In the genomic region with DNA sequence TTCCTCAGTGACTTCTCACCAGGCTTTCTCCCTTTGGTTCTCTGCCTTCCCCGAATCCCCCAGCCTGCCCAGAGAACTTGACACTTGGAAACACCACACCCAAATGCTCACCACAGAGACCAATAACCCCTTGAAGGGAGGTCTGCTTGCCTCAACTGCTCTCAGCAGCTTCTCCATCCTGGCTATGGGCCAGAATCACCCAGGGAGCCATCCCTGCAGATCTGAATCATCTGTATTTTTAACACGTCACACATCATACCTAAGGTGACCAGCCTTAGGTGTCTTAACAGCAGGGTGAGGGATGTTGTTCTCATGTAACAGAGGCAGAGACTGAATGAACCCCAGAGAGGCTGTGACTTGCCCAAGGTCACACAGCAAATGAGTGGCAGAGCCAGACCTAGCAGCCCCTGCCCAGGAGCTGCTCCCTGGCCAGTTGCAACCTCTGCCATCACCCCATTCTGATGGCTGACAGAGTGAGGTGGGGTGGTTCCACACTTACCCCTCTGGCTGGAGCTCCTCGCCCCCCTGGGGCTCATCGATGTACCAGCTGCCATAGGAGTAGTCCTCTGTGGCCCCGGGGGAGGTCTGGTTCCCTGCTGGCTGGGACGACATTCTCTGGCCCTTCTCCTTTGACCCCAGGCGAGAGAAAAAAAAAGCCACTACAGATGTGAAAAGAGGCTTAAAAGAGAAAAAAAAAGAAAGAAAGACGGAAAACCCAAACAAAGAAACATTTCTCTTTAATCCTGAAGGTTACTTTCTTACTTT, we compare ENCODE assay signal across 14 cellular contexts. TPM values are rescaled to one million over a fixed set of nuclear protein-coding genes. Genes with fewer than 3 reads are reported as not detected.
DNase-seq lines count a peak whose midpoint lies in the region; ATAC-seq and TF ChIP-seq lines count a peak whose summit lies in the region.
"Had no signal": no experiment of that assay in that cellular context is flagged by ENCODE, and none has a peak within 500 bp of the region (broad histone marks: within the 10 kb centered on the region; RNA-seq: fewer than 3 reads in every experiment).

No MANE protein-coding gene starts in this region.

- peaks cover 61% of the 10 kb centered on the region for H3K4me1 Mint-ChIP-seq in HFFc6 (ENCODE audit: low read depth)

- H3K36me3 Mint-ChIP-seq in HFFc6 (ENCODE audit: low read depth): no peaks in the 10 kb centered on the region
- H3K36me3 Mint-ChIP-seq: natural killer cell had no signal

- no peaks in the 10 kb centered on the region for H3K36me3 ChIP-seq in SK-N-MC (ENCODE audit: insufficient read depth, low read length)
- H3K36me3 ChIP-seq in MG63: no peaks in the 10 kb centered on the region

- H3K4me1 ChIP-seq in foreskin keratinocyte: no peaks in the 10 kb centered on the region

- H3K27ac ChIP-seq in SK-N-MC (peak overlapping the region; percentile 92; the same call in 1 of the 2 replicates), foreskin keratinocyte (no peak overlapping the region)

- ATAC-seq in foreskin keratinocyte: peak; percentile 42
- ATAC-seq: natural killer cell had no signal

- H3K4me3 Mint-ChIP-seq in HFFc6: peak overlapping the region; percentile 66
- H3K4me3 Mint-ChIP-seq: natural killer cell had no signal

- H3K4me3 ChIP-seq in SK-N-MC (peak overlapping the region; percentile 75), retinal pigment epithelial cell (ENCODE audit: low read length) (peak overlapping the region; percentile 34), MG63 (no peak overlapping the region)

- DNase-seq in HFFc6 (no peak), SK-N-MC (ENCODE audit: low read depth, low spot score) (no peak), foreskin keratinocyte (peak in 1 of 2 donors; percentile 53), retinal pigment epithelial cell (ENCODE audit: low read depth) (no peak), GM20000 (ENCODE audit: low spot score) (no peak), MG63 (no peak), NCI-H1092 (lab: John Stamatoyannopoulos, UW) (no peak)
- DNase-seq: activated CD4-positive, alpha-beta T cell treated with anti-CD3 and anti-CD28 coated beads for 48 hours; activated naive CD4-positive, alpha-beta T cell treated with anti-CD3 and anti-CD28 coated beads, Interleukin-2, amount 50 U/mL, for 16 hours; effector CD4-positive, alpha-beta T cell; natural killer cell; NCI-H345; stimulated activated CD4-positive, alpha-beta T cell treated with anti-CD3 and anti-CD28 coated beads, Interleukin-2, amount 100 ng/mL, for 48 hours had no signal

- no peak overlapping the region for H3K9ac ChIP-seq in SK-N-MC (ENCODE audit: insufficient read length)

- H3K27me3 Mint-ChIP-seq in HFFc6 (ENCODE audit: insufficient read depth): no peaks in the 10 kb centered on the region; the same call in 1 of the 2 replicates

- no peaks in the 10 kb centered on the region for H3K9me3 Mint-ChIP-seq in HFFc6
- H3K9me3 Mint-ChIP-seq: natural killer cell had no signal

- TF ChIP-seq CTCF in HFFc6 (IDR thresholded peaks at IDR 0.05): no peak
- TF ChIP-seq CTCF in foreskin keratinocyte (conservative IDR thresholded peaks at IDR 0.05): no peak
- TF ChIP-seq CTCF in retinal pigment epithelial cell (conservative IDR thresholded peaks at IDR 0.05; ENCODE audit: low read depth, low read length): no peak
- no peak for TF ChIP-seq CTCF in GM20000 (IDR thresholded peaks at IDR 0.05; ENCODE audit: extremely low read depth, missing control alignments)

- no peaks in the 10 kb centered on the region for H3K9me3 ChIP-seq in SK-N-MC (ENCODE audit: low read depth, low read length)
- no peaks in the 10 kb centered on the region for H3K9me3 ChIP-seq in MG63

- H3K27ac Mint-ChIP-seq in HFFc6: peak overlapping the region; percentile 71
- H3K27ac Mint-ChIP-seq: natural killer cell had no signal

- H3K27me3 ChIP-seq in foreskin keratinocyte (peaks cover 49% of the 10 kb centered on the region), MG63 (no peaks in the 10 kb centered on the region)

RNA-seq across cellular contexts. Expression of a gene that starts 0.7 kb away (rescaled TPM):
- 1 to 10 TPM; 2.2 to 3.2 (median 2.6) TPM for total RNA-seq in HFFc6 (2021; fragmentation: NEBNext Ultra II Directional; extraction: Animal tissue kit (Norgen Biotek cat#: 25700))
- total RNA-seq in foreskin keratinocyte: not detected in 2 replicates
- polyA plus RNA-seq in foreskin keratinocyte: not detected in 2 replicates
- total RNA-seq in MG63 (2014; rRNA removed; shearing (Covaris generic); ENCODE audit: low replicate concordance): 1.4 and 1.9 TPM in 2 replicates
- total RNA-seq: natural killer cell, subcutaneous adipose tissue had no signal

RNA-seq across cellular contexts. Expression of a gene that starts 28.3 kb away (rescaled TPM):
- 1 to 10 TPM; 1.7 to 6.3 (median 1.9) TPM for total RNA-seq in HFFc6 (2021; fragmentation: NEBNext Ultra II Directional; extraction: Animal tissue kit (Norgen Biotek cat#: 25700))
- not detected in 2 replicates for total RNA-seq in foreskin keratinocyte
- not detected in 2 replicates for polyA plus RNA-seq in foreskin keratinocyte
- total RNA-seq in MG63 (2014; rRNA removed; shearing (Covaris generic); ENCODE audit: low replicate concordance): not detected in 2 replicates
- total RNA-seq: natural killer cell had no signal

RNA-seq across cellular contexts. Expression of a gene that starts 34.3 kb away (rescaled TPM):
- total RNA-seq in HFFc6 (2021; fragmentation: NEBNext Ultra II Directional; extraction: Animal tissue kit (Norgen Biotek cat#: 25700)): under 1 TPM in 1 of 6 experiments, not detected in 5; 0.30 TPM
- not detected in 2 replicates for total RNA-seq in foreskin keratinocyte
- polyA plus RNA-seq in foreskin keratinocyte: not detected in 2 replicates
- not detected in 2 replicates for total RNA-seq in MG63 (2014; rRNA removed; shearing (Covaris generic); ENCODE audit: low replicate concordance)
- total RNA-seq: natural killer cell, subcutaneous adipose tissue had no signal
